Comparison of ENCODE assay signal across 20 cellular contexts in genomic region chr17:75881678-75882454, GRCh38. TPM values are rescaled to one million over a fixed set of nuclear protein-coding genes. Genes with fewer than 3 reads are reported as not detected.
DNase-seq lines count a peak whose midpoint lies in the region; ATAC-seq and TF ChIP-seq lines count a peak whose summit lies in the region.
"Had no signal": no experiment of that assay in that cellular context is flagged by ENCODE, and none has a peak within 500 bp of the region (broad histone marks: within the 10 kb centered on the region; RNA-seq: fewer than 3 reads in every experiment).

No MANE protein-coding gene starts in this region.

- H3K9ac ChIP-seq in SK-N-SH: no peak overlapping the region
- H3K9ac ChIP-seq in mesenchymal stem cell (ENCODE audit: low read length): no peak overlapping the region

- H3K4me1 ChIP-seq in SK-N-SH (ENCODE audit: control insufficient read depth in 1 of 2, insufficient read depth in 2 of 2, low read depth in 1 of 2, low read length in 1 of 2): peaks cover 2 to 11% of the 10 kb centered on the region in 2 experiments; a peak in 3 of 4 replicates
- H3K4me1 ChIP-seq in mesenchymal stem cell (ENCODE audit: control insufficient read depth, insufficient read depth, low read depth, low read length): peaks cover 20% of the 10 kb centered on the region

- H3K9me2 ChIP-seq in SK-N-SH: no peaks in the 10 kb centered on the region

- no peak overlapping the region for H4K8ac ChIP-seq in mesenchymal stem cell (ENCODE audit: low read length)

- no peaks in the 10 kb centered on the region for H3K79me2 ChIP-seq in SK-N-SH (ENCODE audit: insufficient read depth)

- H2BK5ac ChIP-seq in mesenchymal stem cell (ENCODE audit: low read depth, low read length, poor library complexity, severe bottlenecking): no peak overlapping the region

- DNase-seq in SK-N-SH (peak; percentile 25), RPMI8226 (peak; percentile 1), mesenchymal stem cell (no peak), D341Med (ENCODE audit: low spot score) (no peak), glutamatergic neuron (no peak), SW480 (ENCODE audit: low spot score) (no peak)
- no peak for DNase-seq in CD4-positive, alpha-beta T cell
- DNase-seq: Calu3; GF-D8; NCI-H1694 treated with DMSO at 0.1 percent for 48 hours; NCI-H345; NCI-H69; NK-92 treated with Interleukin-12 subunit alpha and Interleukin-12 subunit beta, amount 100 ng/mL, for 24 hours; PC-9 had no signal

- no peak for ATAC-seq in SK-N-SH treated with all-trans-retinoic acid at 6 μM for 48 hours
- no peak for ATAC-seq in CD4-positive, alpha-beta T cell (ENCODE audit: poor library complexity)
- ATAC-seq: HCT116, Right ventricle myocardium inferior had no signal

- H3K4me2 ChIP-seq in SK-N-SH: no peak overlapping the region
- H3K4me2 ChIP-seq in mesenchymal stem cell (ENCODE audit: low read length, poor library complexity, severe bottlenecking): no peak overlapping the region
- H3K4me2 ChIP-seq: PC-9 had no signal

- H3K14ac ChIP-seq in mesenchymal stem cell (ENCODE audit: low read length in 2 of 2): no peak overlapping the region

- POLR2A ChIA-PET in SK-N-SH (lab: Yijun Ruan, JAX): interaction anchor here (0.9 to 1.1 kb wide), 2 partner anchors 14 to 105 kb away, joined by 3 read pairs; partner anchors contain the start of gene TRIM65
- POLR2A ChIA-PET in CD4-positive, alpha-beta T cell (lab: Charles Lee): interaction anchor here (1.3 to 2.6 kb wide), 2 partner anchors 9 to 14 kb away, joined by 3 to 10 read pairs; partner anchors contain the start of gene TRIM65

- peaks cover 24% of the 10 kb centered on the region for H3K4me1 Mint-ChIP-seq in CD4-positive, alpha-beta T cell (ENCODE audit: low read depth)
- H3K4me1 Mint-ChIP-seq in glutamatergic neuron (ENCODE audit: low read depth, unreplicated experiment): no peaks in the 10 kb centered on the region

- intact Hi-C loops in CD4-positive, alpha-beta T cell (cut with DNase I, micrococcal nuclease): no loop called here

- H3K27me3 Mint-ChIP-seq in CD4-positive, alpha-beta T cell: no peaks in the 10 kb centered on the region
- peaks cover 11% of the 10 kb centered on the region for H3K27me3 Mint-ChIP-seq in glutamatergic neuron (ENCODE audit: unreplicated experiment)

- peak overlapping the region; percentile 40 for H3K4me3 Mint-ChIP-seq in CD4-positive, alpha-beta T cell
- H3K4me3 Mint-ChIP-seq in glutamatergic neuron (ENCODE audit: unreplicated experiment): no peak overlapping the region

- peak overlapping the region in 1 of 2 experiments; percentile 15 for H3K18ac ChIP-seq in mesenchymal stem cell (ENCODE audit: low read depth in 1 of 2, low read length in 2 of 2)

- 85% methylated on average over 15 of the region's 15 CpGs for WGBS in SK-N-SH (ENCODE audit: low lambda C conversion rate)
- WGBS in mesenchymal stem cell: 93% methylated on average over 15 of the region's 15 CpGs

- no peak for TF ChIP-seq CTCF in SK-N-SH (IDR thresholded peaks at IDR 0.05)
- TF ChIP-seq CTCF in CD4-positive, alpha-beta T cell (IDR thresholded peaks at IDR 0.05): no peak
- TF ChIP-seq CTCF in glutamatergic neuron (IDR thresholded peaks at IDR 0.05; ENCODE audit: partially characterized antibody, unreplicated experiment): no peak

- H3K79me1 ChIP-seq in mesenchymal stem cell (replicated peaks; ENCODE audit: low read length, poor library complexity, severe bottlenecking): no peaks in the 10 kb centered on the region

- TF ChIP-seq EP300 in SK-N-SH (IDR thresholded peaks at IDR 0.05; ENCODE audit: borderline replicate concordance in 1 of 2, low read depth in 1 of 2, low read length in 1 of 2): no peak

- H3F3A ChIP-seq in SK-N-SH (replicated peaks; ENCODE audit: insufficient read depth): peaks cover 19% of the 10 kb centered on the region

- H2BK120ac ChIP-seq in mesenchymal stem cell (ENCODE audit: low read depth, low read length): no peak overlapping the region

- CTCF ChIA-PET in SK-N-SH (lab: Yijun Ruan, JAX): interaction anchor here (0.7 to 15.4 kb wide), 8 partner anchors 12 to 132 kb away, joined by 3 to 214 read pairs (median 4); partner anchors contain the start of genes MRPL38 and TRIM65
- CTCF ChIA-PET in CD4-positive, alpha-beta T cell (lab: Charles Lee): interaction anchor here (1.4 kb wide), 1 partner anchor 15 kb away, joined by 3 read pairs; the partner anchor contains the start of gene TRIM65

- no peaks in the 10 kb centered on the region for H3K36me3 Mint-ChIP-seq in CD4-positive, alpha-beta T cell (ENCODE audit: low read depth)
- peaks cover 4% of the 10 kb centered on the region for H3K36me3 Mint-ChIP-seq in glutamatergic neuron (ENCODE audit: unreplicated experiment)

- no peaks in the 10 kb centered on the region; the same call in 1 of the 2 replicates for H4K20me1 ChIP-seq in SK-N-SH (ENCODE audit: insufficient read depth)

- H3K23ac ChIP-seq in mesenchymal stem cell (ENCODE audit: low read length in 2 of 2): no peak overlapping the region

- H3K9me3 ChIP-seq in SK-N-SH (no peaks in the 10 kb centered on the region), mesenchymal stem cell (ENCODE audit: control insufficient read depth, low read length) (no peaks in the 10 kb centered on the region)
- H3K9me3 ChIP-seq in CD4-positive, alpha-beta T cell (ENCODE audit: control insufficient read depth, low read length): no peaks in the 10 kb centered on the region

- H2AFZ ChIP-seq in SK-N-SH (ENCODE audit: low read depth) (no peak overlapping the region), mesenchymal stem cell (ENCODE audit: low read depth, low read length) (no peak overlapping the region)
- H2AFZ ChIP-seq: PC-9 had no signal

- no peak overlapping the region for H3K27ac Mint-ChIP-seq in CD4-positive, alpha-beta T cell
- no peak overlapping the region for H3K27ac Mint-ChIP-seq in glutamatergic neuron (ENCODE audit: unreplicated experiment)

- peak overlapping the region; percentile 46 for H2BK15ac ChIP-seq in mesenchymal stem cell (ENCODE audit: low read depth, poor library complexity, severe bottlenecking)

- TF ChIP-seq RAD21 in SK-N-SH (IDR thresholded peaks at IDR 0.05; ENCODE audit: low read length): no peak

- H3K4me3 ChIP-seq in SK-N-SH (ENCODE audit: low read depth in 2 of 2, low read length in 1 of 2) (no peak overlapping the region), mesenchymal stem cell (ENCODE audit: insufficient read depth in 1 of 2, low read depth in 1 of 2, low read length in 2 of 2) (no peak overlapping the region)
- H3K4me3 ChIP-seq: PC-9, SK-N-MC had no signal

- H2AK5ac ChIP-seq in mesenchymal stem cell (ENCODE audit: low read length, severe bottlenecking): no peak overlapping the region

- H3K9me3 Mint-ChIP-seq in CD4-positive, alpha-beta T cell: no peaks in the 10 kb centered on the region
- H3K9me3 Mint-ChIP-seq in glutamatergic neuron (ENCODE audit: unreplicated experiment): peaks cover 9% of the 10 kb centered on the region

- no peak overlapping the region for H2BK12ac ChIP-seq in mesenchymal stem cell (ENCODE audit: low read length in 2 of 2)

- H3K4ac ChIP-seq in mesenchymal stem cell (ENCODE audit: low read depth in 1 of 2, low read length in 2 of 2): no peak overlapping the region

- H3K36me3 ChIP-seq in SK-N-SH (replicated peaks in 1 of 2; ENCODE audit: control insufficient read depth in 1 of 2, insufficient read depth in 2 of 2, low read length in 1 of 2) (no peaks in the 10 kb centered on the region), mesenchymal stem cell (ENCODE audit: control insufficient read depth in 1 of 2, insufficient read depth in 2 of 2, low read depth in 1 of 2, low read length in 2 of 2) (no peaks in the 10 kb centered on the region)

- H3K27me3 ChIP-seq in SK-N-SH (ENCODE audit: insufficient read depth) (no peaks in the 10 kb centered on the region), mesenchymal stem cell (ENCODE audit: control insufficient read depth in 1 of 2, insufficient read depth in 1 of 2, low read length in 2 of 2) (peaks cover 0 to 3% of the 10 kb centered on the region in 2 experiments)
- H3K27me3 ChIP-seq in CD4-positive, alpha-beta T cell (ENCODE audit: control insufficient read depth, insufficient read depth, low read length): no peaks in the 10 kb centered on the region

- H3K27ac ChIP-seq in SK-N-SH (ENCODE audit: low read depth in 2 of 2, low read length in 1 of 2) (no peak overlapping the region), mesenchymal stem cell (ENCODE audit: low read length, poor library complexity, severe bottlenecking) (no peak overlapping the region)
- no peak overlapping the region for H3K27ac ChIP-seq in CD4-positive, alpha-beta T cell (ENCODE audit: low read depth, low read length)
- H3K27ac ChIP-seq: 22Rv1, C4-2B, PC-9, SK-N-MC had no signal

- no peak overlapping the region for H4K91ac ChIP-seq in mesenchymal stem cell (ENCODE audit: low read length)

RNA-seq across cellular contexts. Expression of gene TRIM47, which starts 3.5 kb away (rescaled TPM):
- 3.1 and 5.1 TPM in 2 replicates for polyA plus RNA-seq in SK-N-SH (2012; rRNA removed)
- 1.9 and 2.7 TPM in 2 replicates for polyA plus RNA-seq in SK-N-SH (2012; cell fraction: cytosol; rRNA removed)
- 6.9 and 7.6 TPM in 2 replicates for polyA plus RNA-seq in SK-N-SH (2012; cell fraction: nucleus; rRNA removed)
- 1 to 10 TPM; 2.3 to 2.8 TPM for total RNA-seq in CD4-positive, alpha-beta T cell
- 42.8 TPM for polyA plus RNA-seq in mesenchymal stem cell (2013, experiment 1 of 2)
- polyA plus RNA-seq in mesenchymal stem cell (2013, experiment 2 of 2): 46.1 TPM
- 2.1 TPM for total RNA-seq in glutamatergic neuron (ENCODE audit: unreplicated experiment)

RNA-seq across cellular contexts. Expression of gene TRIM65, which starts 14.9 kb away (rescaled TPM):
- polyA plus RNA-seq in SK-N-SH (2012; rRNA removed): 13.1 and 18.1 TPM in 2 replicates
- polyA plus RNA-seq in SK-N-SH (2012; cell fraction: cytosol; rRNA removed): 7.7 and 11.7 TPM in 2 replicates
- polyA plus RNA-seq in SK-N-SH (2012; cell fraction: nucleus; rRNA removed): 21.5 and 24.6 TPM in 2 replicates
- 10 to 100 TPM in 1 of 2 experiments, 1 to 10 TPM in 1; 9.9 to 11.7 TPM for total RNA-seq in CD4-positive, alpha-beta T cell
- polyA plus RNA-seq in mesenchymal stem cell (2013, experiment 1 of 2): 15.7 TPM
- 15.2 TPM for polyA plus RNA-seq in mesenchymal stem cell (2013, experiment 2 of 2)
- total RNA-seq in glutamatergic neuron (ENCODE audit: unreplicated experiment): 24.3 TPM

RNA-seq across cellular contexts. Expression of gene MRPL38, which starts 22.8 kb away (rescaled TPM):
- polyA plus RNA-seq in SK-N-SH (2012; rRNA removed): 62.5 and 93.9 TPM in 2 replicates
- 28.7 and 43.8 TPM in 2 replicates for polyA plus RNA-seq in SK-N-SH (2012; cell fraction: cytosol; rRNA removed)
- polyA plus RNA-seq in SK-N-SH (2012; cell fraction: nucleus; rRNA removed): 321 and 427 TPM in 2 replicates
- total RNA-seq in CD4-positive, alpha-beta T cell: 100 to 1,000 TPM; 146 to 147 TPM
- 44.2 TPM for polyA plus RNA-seq in mesenchymal stem cell (2013, experiment 1 of 2)
- polyA plus RNA-seq in mesenchymal stem cell (2013, experiment 2 of 2): 41.8 TPM
- 133 TPM for total RNA-seq in glutamatergic neuron (ENCODE audit: unreplicated experiment)

RNA-seq across cellular contexts. Expression of gene WBP2, which starts 26.7 kb away (rescaled TPM):
- 49.7 and 55.8 TPM in 2 replicates for polyA plus RNA-seq in SK-N-SH (2012; rRNA removed)
- 31.9 and 42.5 TPM in 2 replicates for polyA plus RNA-seq in SK-N-SH (2012; cell fraction: cytosol; rRNA removed)
- polyA plus RNA-seq in SK-N-SH (2012; cell fraction: nucleus; rRNA removed): 63.2 and 67.1 TPM in 2 replicates
- 100 to 1,000 TPM in 1 of 2 experiments, 10 to 100 TPM in 1; 98.5 to 114 TPM for total RNA-seq in CD4-positive, alpha-beta T cell
- polyA plus RNA-seq in mesenchymal stem cell (2013, experiment 1 of 2): 173 TPM
- polyA plus RNA-seq in mesenchymal stem cell (2013, experiment 2 of 2): 171 TPM
- total RNA-seq in glutamatergic neuron (ENCODE audit: unreplicated experiment): 111 TPM

RNA-seq across cellular contexts. Expression of gene UNC13D, which starts 37.7 kb away (rescaled TPM):
- polyA plus RNA-seq in SK-N-SH (2012; rRNA removed): 0.99 and 1.3 TPM in 2 replicates
- 0.41 and 1.2 TPM in 2 replicates for polyA plus RNA-seq in SK-N-SH (2012; cell fraction: cytosol; rRNA removed)
- polyA plus RNA-seq in SK-N-SH (2012; cell fraction: nucleus; rRNA removed): 6.5 and 8.9 TPM in 2 replicates
- 100 to 1,000 TPM; 110 to 112 TPM for total RNA-seq in CD4-positive, alpha-beta T cell
- 1.1 TPM for polyA plus RNA-seq in mesenchymal stem cell (2013, experiment 1 of 2)
- 0.49 TPM for polyA plus RNA-seq in mesenchymal stem cell (2013, experiment 2 of 2)
- total RNA-seq in glutamatergic neuron (ENCODE audit: unreplicated experiment): 2.4 TPM

Comparison
In these comparisons a context has a peak if more than half of its experiments do, and no peak if none do; other contexts are left out.
1. DNase-seq: peak in SK-N-SH (single experiment) and RPMI8226 (single experiment); none in CD4-positive, alpha-beta T cell (0 of 10), mesenchymal stem cell (single experiment), D341Med (single experiment), glutamatergic neuron (single experiment) and SW480 (single experiment).